ENCODE assay signal across 23 cellular contexts in the genomic region with DNA sequence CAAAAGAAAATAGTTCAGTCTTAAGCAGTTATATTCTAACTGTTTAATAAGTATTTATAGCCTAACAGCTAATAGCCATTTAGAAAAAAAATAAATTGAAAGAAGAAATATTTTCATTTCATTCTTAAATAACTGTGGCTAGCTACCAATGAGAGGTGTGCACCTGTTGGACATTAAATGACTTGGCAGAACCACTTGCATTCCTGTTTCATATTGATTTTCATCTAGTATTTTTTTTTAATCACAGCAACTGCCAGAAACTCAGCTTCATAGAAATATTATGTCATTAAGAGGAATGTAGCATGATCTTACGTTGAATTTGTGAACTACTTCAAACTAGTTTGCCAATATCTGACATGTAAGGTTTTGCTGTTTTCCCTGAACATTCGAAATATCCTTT. TPM values are rescaled to one million over a fixed set of nuclear protein-coding genes. Genes with fewer than 3 reads are reported as not detected.
"Had no signal": no experiment of that assay in that cellular context is flagged by ENCODE, and none has a peak within 500 bp of the region (broad histone marks: within the 10 kb centered on the region; RNA-seq: fewer than 3 reads in every experiment).

No MANE protein-coding gene starts in this region.

- H3K27ac ChIP-seq: foreskin keratinocyte, left ventricle myocardium inferior, lower lobe of right lung, suprapubic skin, thyroid gland, upper lobe of left lung, uterus had no signal

- H3K4me3 ChIP-seq: left ventricle myocardium inferior, lower lobe of right lung, suprapubic skin, thyroid gland, upper lobe of left lung, uterus had no signal

- H3K9me3 ChIP-seq: left ventricle myocardium inferior, lower lobe of right lung, suprapubic skin, thyroid gland, upper lobe of left lung, uterus had no signal

- ATAC-seq: foreskin keratinocyte; left cardiac atrium; lower lobe of right lung; naive thymus-derived CD8-positive, alpha-beta T cell; right cardiac atrium; stimulated activated effector memory CD8-positive, alpha-beta T cell treated with anti-CD3 and anti-CD28 coated beads, Interleukin-12 subunit alpha, Interleukin-12 subunit beta, amount 100 ng/mL, for 72 hours; stimulated activated naive CD8-positive, alpha-beta T cell treated with anti-CD3 and anti-CD28 coated beads, Interleukin-15, Interleukin-2, amounts not matched to agents 100 U/mL and 50 U/mL, for 24 hours had no signal

- H3K9me3 Mint-ChIP-seq: endodermal cell; immature natural killer cell; naive thymus-derived CD8-positive, alpha-beta T cell; stimulated activated effector memory CD8-positive, alpha-beta T cell treated with anti-CD3 and anti-CD28 coated beads, Interleukin-12 subunit alpha, Interleukin-12 subunit beta, amount 100 ng/mL, for 72 hours had no signal

- H3K36me3 ChIP-seq: uterus had no signal

- H3K4me3 Mint-ChIP-seq: endodermal cell; immature natural killer cell; naive thymus-derived CD8-positive, alpha-beta T cell; stimulated activated effector memory CD8-positive, alpha-beta T cell treated with anti-CD3 and anti-CD28 coated beads, Interleukin-12 subunit alpha, Interleukin-12 subunit beta, amount 100 ng/mL, for 72 hours had no signal

- FAIRE-seq: colon, endothelial cell of umbilical vein, kidney had no signal

- DNase-seq: dermis blood vessel endothelial cell; endodermal cell; erythroblast; foreskin keratinocyte; immature natural killer cell; kidney; left cardiac atrium; left ventricle myocardium inferior; lower lobe of right lung; mesenchymal stem cell; naive thymus-derived CD8-positive, alpha-beta T cell; right cardiac atrium; stimulated activated CD4-positive, alpha-beta T cell treated with anti-CD3 and anti-CD28 coated beads, Interleukin-4, amount 100 ng/mL, for 1 hour; stimulated activated CD8-positive, alpha-beta memory T cell treated with anti-CD3 and anti-CD28 coated beads, Interleukin-4, amount 100 ng/mL, for 48 hours; stimulated activated naive CD8-positive, alpha-beta T cell treated with anti-CD3 and anti-CD28 coated beads, Interleukin-15, Interleukin-2, amounts not matched to agents 100 U/mL and 50 U/mL, for 24 hours; thyroid gland; upper lobe of left lung; uterus had no signal

- H3K27me3 Mint-ChIP-seq: naive thymus-derived CD8-positive, alpha-beta T cell had no signal

- H3K27me3 ChIP-seq: foreskin keratinocyte, suprapubic skin, thyroid gland, upper lobe of left lung, uterus had no signal

- H3K4me1 ChIP-seq: foreskin keratinocyte, lower lobe of right lung, suprapubic skin, uterus had no signal

- H3K27ac Mint-ChIP-seq: endodermal cell had no signal

RNA-seq across cellular contexts. Expression of gene CFAP61, which starts 25.0 kb away (rescaled TPM):
- total RNA-seq: dermis blood vessel endothelial cell; endothelial cell of umbilical vein; foreskin keratinocyte; naive thymus-derived CD8-positive, alpha-beta T cell; osteocyte had no signal
- polyA plus RNA-seq: endothelial cell of umbilical vein; foreskin keratinocyte; naive thymus-derived CD8-positive, alpha-beta T cell had no signal
